Comparison of ENCODE assay signal across 10 cellular contexts in the genomic region with DNA sequence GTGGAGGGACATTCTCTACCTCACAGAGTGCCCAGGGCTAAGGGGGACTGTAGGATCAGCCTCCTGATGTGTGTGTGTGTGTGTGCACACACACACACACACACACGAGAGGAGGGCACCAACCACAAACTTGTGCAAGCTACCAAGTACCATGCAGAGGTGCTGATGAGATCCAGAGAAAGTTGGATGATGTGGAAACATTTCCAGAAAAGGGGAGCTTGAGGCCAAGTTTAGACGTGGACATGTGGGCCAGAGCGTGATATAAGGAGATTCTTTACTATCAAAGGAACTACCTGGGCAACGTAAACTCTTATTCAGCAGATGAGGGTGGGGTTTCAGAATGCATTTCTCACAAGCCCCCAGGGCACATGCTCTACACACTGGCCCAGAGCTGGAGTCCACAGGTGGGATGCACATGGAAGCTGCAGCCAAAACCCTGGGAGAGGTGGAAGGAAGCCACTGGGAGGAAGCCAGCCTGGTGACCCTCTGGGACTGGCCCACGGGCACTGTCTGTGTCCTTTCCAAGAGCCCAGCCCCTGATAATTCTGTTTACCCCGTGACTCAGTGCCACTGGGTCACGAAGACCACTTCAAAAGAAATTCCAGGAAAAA. TPM values are rescaled to one million over a fixed set of nuclear protein-coding genes. Genes with fewer than 3 reads are reported as not detected.
A peak's percentile ranks its signal among the peaks of the same experiment; 100 is the strongest.
DNase-seq lines count a peak whose midpoint lies in the region; ATAC-seq, FAIRE-seq and TF ChIP-seq lines count a peak whose summit lies in the region.
"Had no signal": no experiment of that assay in that cellular context is flagged by ENCODE, and none has a peak within 500 bp of the region (broad histone marks: within the 10 kb centered on the region; RNA-seq: fewer than 3 reads in every experiment).

No MANE protein-coding gene starts in this region.

- TF ChIP-seq POLR2A in HepG2 (IDR thresholded peaks at IDR 0.05; ENCODE audit: insufficient read depth in 1 of 2, low read depth in 2 of 2, low read length in 2 of 2), result no peak
- no peak for TF ChIP-seq POLR2A in right lobe of liver (IDR thresholded peaks at IDR 0.05)

- H3K9me3 ChIP-seq in HepG2 (ENCODE audit: low read length) (no peaks in the 10 kb centered on the region), right lobe of liver (no peaks in the 10 kb centered on the region), upper lobe of right lung (no peaks in the 10 kb centered on the region)

- peaks cover 57 to 58% of the 10 kb centered on the region in 2 donors for H3K4me1 Mint-ChIP-seq in natural killer cell treated with Interleukin-12 subunit alpha and Interleukin-12 subunit beta and Interleukin-15 and Interleukin-18, amount 100 ng/mL, for 72 hours (ENCODE audit: low read depth in 2 of 2)

- H3K27ac ChIP-seq in HepG2 (ENCODE audit: extremely low read length, insufficient read depth, low read length), result no peak overlapping the region
- no peak overlapping the region for H3K27ac ChIP-seq in right lobe of liver
- H3K27ac ChIP-seq in caudate nucleus (ENCODE audit: low read depth, low read length), result peak overlapping the region; percentile 85
- H3K27ac ChIP-seq in upper lobe of right lung, result no peak overlapping the region

- H3K36me3 ChIP-seq in HepG2 (replicated peaks in 1 of 2; ENCODE audit: control insufficient read depth in 1 of 2, insufficient read depth in 2 of 2, low read length in 2 of 2) (peaks cover 3 to 12% of the 10 kb centered on the region in 2 experiments; a peak in 4 of 5 replicates), right lobe of liver (no peaks in the 10 kb centered on the region), upper lobe of right lung (no peaks in the 10 kb centered on the region)

- TF ChIP-seq EP300 in HepG2 (IDR thresholded peaks at IDR 0.05; ENCODE audit: low read depth in 2 of 2, low read length in 2 of 2) (0 out of 4 replicates have a peak, but pooled peaks of 1 of the 2 experiments have one; percentile 24), HepG2 (CRISPR knock-in tag; IDR thresholded peaks at IDR 0.05; ENCODE audit: borderline replicate concordance) (no peak)

- peak overlapping the region; percentile 23 for H3K4me3 Mint-ChIP-seq in natural killer cell treated with Interleukin-12 subunit alpha and Interleukin-12 subunit beta and Interleukin-15 and Interleukin-18, amount 100 ng/mL, for 72 hours

- peak overlapping the region; percentile 57 to 68 for H3K27ac Mint-ChIP-seq in natural killer cell treated with Interleukin-12 subunit alpha and Interleukin-12 subunit beta and Interleukin-15 and Interleukin-18, amount 100 ng/mL, for 72 hours

- H3K4me1 ChIP-seq in HepG2 (ENCODE audit: insufficient read depth, low read length) (peaks cover 33% of the 10 kb centered on the region), right lobe of liver (no peaks in the 10 kb centered on the region), upper lobe of right lung (peaks cover 25% of the 10 kb centered on the region)

- POLR2A ChIA-PET in HepG2 (lab: Yijun Ruan, JAX), result interaction anchor here (2.9 kb wide), 1 partner anchor 14 kb away, joined by 13 read pairs; no protein-coding TSS in a partner anchor

- no peak for FAIRE-seq in HepG2 (lab: Jason Lieb, UNC)
- FAIRE-seq: G401.6 had no signal

- H3K27me3 ChIP-seq in HepG2 (ENCODE audit: control insufficient read depth in 1 of 2, insufficient read depth in 2 of 2, low read length in 2 of 2), result no peaks in the 10 kb centered on the region
- H3K27me3 ChIP-seq in right lobe of liver, result no peaks in the 10 kb centered on the region
- no peaks in the 10 kb centered on the region for H3K27me3 ChIP-seq in upper lobe of right lung

- no peaks in the 10 kb centered on the region for H3K36me3 Mint-ChIP-seq in natural killer cell treated with Interleukin-12 subunit alpha and Interleukin-12 subunit beta and Interleukin-15 and Interleukin-18, amount 100 ng/mL, for 72 hours

- H3K4me3 ChIP-seq in HepG2 (replicated peaks in 1 of 3; ENCODE audit: insufficient read depth in 1 of 3, low read depth in 2 of 3, low read length in 3 of 3), result no peak overlapping the region
- no peak overlapping the region for H3K4me3 ChIP-seq in right lobe of liver
- H3K4me3 ChIP-seq in upper lobe of right lung, result no peak overlapping the region

- no peak overlapping the region for H2AFZ ChIP-seq in HepG2 (ENCODE audit: low read length)

- H3K79me2 ChIP-seq in HepG2 (ENCODE audit: insufficient read depth, low read length), result peaks cover 5% of the 10 kb centered on the region

- DNase-seq in HepG2 (ENCODE audit: low spot score) (no peak), right lobe of liver (no peak), caudate nucleus (lab: John Stamatoyannopoulos, UW) (no peak), SIG-M5 (lab: John Stamatoyannopoulos, UW) (no peak), upper lobe of right lung (no peak)
- no peak for DNase-seq in natural killer cell treated with Interleukin-12 subunit alpha and Interleukin-12 subunit beta and Interleukin-15 and Interleukin-18, amount 100 ng/mL, for 72 hours (ENCODE audit: low spot score)
- DNase-seq: OCI-M1 had no signal

- ATAC-seq in HepG2, result peak; percentile 18; the same call in 2 of the 3 replicates
- ATAC-seq in right lobe of liver, result no peak
- no peak for ATAC-seq in natural killer cell treated with Interleukin-12 subunit alpha and Interleukin-12 subunit beta and Interleukin-15 and Interleukin-18, amount 100 ng/mL, for 72 hours
- no peak for ATAC-seq in HG03280 (IDR thresholded peaks at IDR 0.05; ENCODE audit: unreplicated experiment)
- ATAC-seq in upper lobe of right lung, result no peak
- ATAC-seq in HG03342 (IDR thresholded peaks at IDR 0.05; ENCODE audit: unreplicated experiment), result no peak

- H3K4me2 ChIP-seq in HepG2 (ENCODE audit: low read depth, low read length), result no peak overlapping the region

- H4K20me1 ChIP-seq in HepG2 (ENCODE audit: insufficient read depth, low read length), result no peaks in the 10 kb centered on the region

- no peaks in the 10 kb centered on the region for H3K9me3 Mint-ChIP-seq in natural killer cell treated with Interleukin-12 subunit alpha and Interleukin-12 subunit beta and Interleukin-15 and Interleukin-18, amount 100 ng/mL, for 72 hours

- H3K27me3 Mint-ChIP-seq in natural killer cell treated with Interleukin-12 subunit alpha and Interleukin-12 subunit beta and Interleukin-15 and Interleukin-18, amount 100 ng/mL, for 72 hours, result no peaks in the 10 kb centered on the region

- TF ChIP-seq CTCF in HepG2 (CRISPR knock-in tag; IDR thresholded peaks at IDR 0.05) (no peak), right lobe of liver (IDR thresholded peaks at IDR 0.05) (no peak), upper lobe of right lung (IDR thresholded peaks at IDR 0.05) (no peak)

- BruUV-seq in HepG2 (replicated peaks; lab: Mats Ljungman, UMichigan), result no TSS peak

- in situ Hi-C loops in HepG2 (cut with HindIII; ENCODE audit: extremely low pct_ligation_motif_present, low pct_unique_long_range_greater_than_20kb), result no loop called here

- WGBS in HepG2 (ENCODE audit: low lambda C conversion rate), result 94% methylated on average over 4 of the region's 7 CpGs
- 100% methylated on average over 3 of the region's 7 CpGs for WGBS in right lobe of liver (ENCODE audit: insufficient coverage, low coverage, low lambda C conversion rate, missing lambda C conversion rate)

- intact Hi-C loops in HepG2 (cut with micrococcal nuclease; ENCODE audit: unreplicated experiment) (no loop called here), right lobe of liver (cut with DNase I) (no loop called here), upper lobe of right lung (cut with DNase I) (no loop called here)

- CTCF ChIA-PET in HepG2 (lab: Yijun Ruan, JAX; ENCODE audit: low intra/inter-chr PET ratio, low total read pairs), result no interaction called here

- no peak overlapping the region for H3K9ac ChIP-seq in HepG2 (ENCODE audit: insufficient read depth, low read depth, low read length)

- no peak for TF ChIP-seq RAD21 in HepG2 (CRISPR knock-in tag; IDR thresholded peaks at IDR 0.05)

TF ChIP-seq in HepG2, 621 proteins besides CTCF, POLR2A, EP300 and RAD21 (continues in another document):
- TF ChIP-seq ETV5 (CRISPR knock-in tag; IDR thresholded peaks at IDR 0.05; ENCODE audit: borderline replicate concordance), result no peak

RNA-seq across cellular contexts. Expression of a gene that starts 53.5 kb away (rescaled TPM):
- total RNA-seq in HepG2 (2016; rRNA removed; fragmentation: Illumina TruSeq; extraction: Trizol), result 15.1 and 15.5 TPM in 2 replicates
- total RNA-seq in HepG2 (2016; cell fraction: cytosol; rRNA removed; fragmentation: Illumina TruSeq; extraction: Trizol; ENCODE audit: low read depth), result 4.8 and 5.9 TPM in 2 replicates
- total RNA-seq in HepG2 (2016; cell fraction: insoluble cytoplasmic fraction; rRNA removed; fragmentation: Illumina TruSeq; extraction: Trizol), result 13.9 and 15.8 TPM in 2 replicates
- total RNA-seq in HepG2 (2016; cell fraction: membrane; rRNA removed; fragmentation: Illumina TruSeq; extraction: Trizol), result 6.6 and 7.8 TPM in 2 replicates
- total RNA-seq in HepG2 (2016; cell fraction: nucleus; rRNA removed; fragmentation: Illumina TruSeq; extraction: Trizol), result 18.8 and 22.2 TPM in 2 replicates
- 18.2 and 20.9 TPM in 2 replicates for polyA plus RNA-seq in HepG2 (2011; rRNA removed)
- polyA plus RNA-seq in HepG2 (2011; cell fraction: cytosol; rRNA removed), result 11.7 and 13.7 TPM in 2 replicates
- polyA plus RNA-seq in HepG2 (2011; cell fraction: nucleus; rRNA removed), result 164 and 167 TPM in 2 replicates
- 15.1 and 34.9 TPM in 2 replicates for polyA plus RNA-seq in HepG2 (2012)
- 1.1 TPM in 2 replicates for polyA plus RNA-seq in HepG2 (2016; cell fraction: cytosol; fragmentation: Illumina TruSeq; extraction: Trizol; ENCODE audit: low read depth)
- 16.9 and 19.7 TPM in 2 replicates for polyA plus RNA-seq in HepG2 (2016; cell fraction: insoluble cytoplasmic fraction; fragmentation: Illumina TruSeq; extraction: Trizol; ENCODE audit: low read depth)
- polyA plus RNA-seq in HepG2 (2016; cell fraction: membrane; fragmentation: Illumina TruSeq; extraction: Trizol; ENCODE audit: low read depth), result 3.0 and 4.2 TPM in 2 replicates
- 49.2 and 54.4 TPM in 2 replicates for polyA plus RNA-seq in HepG2 (2016; cell fraction: nucleus; fragmentation: Illumina TruSeq; extraction: Trizol; ENCODE audit: insufficient read depth, low read depth)
- 19.1 and 24.2 TPM in 2 replicates for polyA minus RNA-seq in HepG2 (2011; rRNA and poly(A)+ RNA removed; ENCODE audit: low replicate concordance)
- polyA minus RNA-seq in HepG2 (2011; cell fraction: cytosol; rRNA and poly(A)+ RNA removed), result 12.4 and 14.9 TPM in 2 replicates
- polyA minus RNA-seq in HepG2 (2011; cell fraction: nucleus; rRNA and poly(A)+ RNA removed), result 29.7 and 35.3 TPM in 2 replicates
- total RNA-seq in right lobe of liver, result 1 to 10 TPM; 5.6 to 8.8 (median 7.6) TPM
- 10 to 100 TPM in 1 of 2 donors, 1 to 10 TPM in 1; 8.5 to 12.3 TPM for total RNA-seq in natural killer cell treated with Interleukin-12 subunit alpha and Interleukin-12 subunit beta and Interleukin-15 and Interleukin-18, amount 100 ng/mL, for 72 hours
- total RNA-seq in upper lobe of right lung, result 19.3 TPM
